Comparison of ENCODE assay signal across 17 cellular contexts in the genomic region with DNA sequence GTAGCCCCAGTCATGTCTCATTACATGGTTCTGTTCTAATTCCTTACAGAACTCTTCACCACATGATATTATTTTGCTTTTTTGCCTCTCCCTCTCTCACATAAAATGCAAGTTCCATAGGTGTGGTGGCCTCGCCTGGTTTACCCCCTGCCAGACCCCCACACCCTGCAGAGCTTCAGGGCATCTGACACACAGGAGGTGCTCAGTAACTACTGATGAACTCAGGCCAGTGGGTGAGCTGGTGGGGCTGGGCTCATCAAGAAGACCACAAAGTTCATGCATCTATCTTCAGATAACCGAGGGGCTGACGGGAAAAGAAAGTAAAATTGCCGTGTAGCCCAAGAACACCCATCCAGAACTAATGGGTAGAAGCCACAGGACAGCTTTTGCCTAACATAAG.
A peak's percentile ranks its signal among the peaks of the same experiment; 100 is the strongest.
DNase-seq lines count a peak whose midpoint lies in the region; TF ChIP-seq lines count a peak whose summit lies in the region.
"Had no signal": no experiment of that assay in that cellular context is flagged by ENCODE, and none has a peak within 500 bp of the region (broad histone marks: within the 10 kb centered on the region; RNA-seq: fewer than 3 reads in every experiment).

No MANE protein-coding gene starts in this region.

- DNase-seq in cardiac septum (ENCODE audit: low spot score) (peak; percentile 15), left ventricle myocardium inferior (no peak), coronary artery (ENCODE audit: low spot score) (peak; percentile 49), spleen (peak; percentile 33), NCI-H446 treated with DMSO at 0.1 percent for 48 hours (lab: John Stamatoyannopoulos, UW) (no peak), endothelial cell (ENCODE audit: low spot score) (no peak), amygdala (lab: John Stamatoyannopoulos, UW) (no peak)
- DNase-seq: CD4-positive, alpha-beta memory T cell; DMS153; DMS79 treated with DMSO at 0.1 percent for 48 hours; GF-D8; GOT3; H7; HFFc6 had no signal

- H3K27me3 ChIP-seq in left ventricle myocardium inferior (ENCODE audit: low read depth) (peaks cover 23% of the 10 kb centered on the region), spleen (replicated peaks in 1 of 7) (peaks cover 0 to 13% (median 0%) of the 10 kb centered on the region in 7 donors)

- intact Hi-C loops in cardiac septum (cut with DNase I): no loop called here
- intact Hi-C loops in left ventricle myocardium inferior (cut with micrococcal nuclease): no loop called here
- intact Hi-C loops in spleen (cut with DNase I; ENCODE audit: low total_unique reads): no loop called here

- no peak overlapping the region for H3K27ac Mint-ChIP-seq in endothelial cell (ENCODE audit: unreplicated experiment)
- H3K27ac Mint-ChIP-seq: B cell; CD4-positive, alpha-beta memory T cell; HFFc6 had no signal

- no peaks in the 10 kb centered on the region for H3K9me3 ChIP-seq in left ventricle myocardium inferior (replicated peaks)
- no peaks in the 10 kb centered on the region for H3K9me3 ChIP-seq in spleen

- TF ChIP-seq POLR2A in spleen (IDR thresholded peaks at IDR 0.05): no peak

- no peaks in the 10 kb centered on the region for H3K36me3 Mint-ChIP-seq in endothelial cell (ENCODE audit: low read depth, unreplicated experiment)
- H3K36me3 Mint-ChIP-seq: CD4-positive, alpha-beta memory T cell had no signal

- 71 to 98% (median 86%) methylated on average over 4 of the region's 4 CpGs for WGBS in spleen, 5 donors

- H3K4me3 Mint-ChIP-seq in endothelial cell (ENCODE audit: unreplicated experiment): no peak overlapping the region
- H3K4me3 Mint-ChIP-seq: B cell; CD4-positive, alpha-beta memory T cell; HFFc6 had no signal

- no peaks in the 10 kb centered on the region for H3K36me3 ChIP-seq in left ventricle myocardium inferior
- no peaks in the 10 kb centered on the region for H3K36me3 ChIP-seq in spleen

- H3K4me1 Mint-ChIP-seq in endothelial cell (ENCODE audit: unreplicated experiment): peaks cover 3% of the 10 kb centered on the region
- H3K4me1 Mint-ChIP-seq: B cell; CD4-positive, alpha-beta memory T cell had no signal

- H3K27ac ChIP-seq in left ventricle myocardium inferior (replicated peaks) (no peak overlapping the region), coronary artery (no peak overlapping the region), spleen (no peak overlapping the region)
- H3K27ac ChIP-seq: C4-2B, HL-60 had no signal

- H3K27me3 Mint-ChIP-seq in endothelial cell (ENCODE audit: unreplicated experiment): peaks cover 1% of the 10 kb centered on the region

- H3K4me1 ChIP-seq in left ventricle myocardium inferior (no peaks in the 10 kb centered on the region), spleen (no peaks in the 10 kb centered on the region)

- H3K4me3 ChIP-seq in left ventricle myocardium inferior (no peak overlapping the region), coronary artery (no peak overlapping the region), spleen (no peak overlapping the region)

- H3K9me3 Mint-ChIP-seq in endothelial cell (ENCODE audit: unreplicated experiment): no peaks in the 10 kb centered on the region
- H3K9me3 Mint-ChIP-seq: CD4-positive, alpha-beta memory T cell had no signal

- TF ChIP-seq CTCF in left ventricle myocardium inferior (IDR thresholded peaks at IDR 0.05; ENCODE audit: borderline replicate concordance) (no peak), coronary artery (IDR thresholded peaks at IDR 0.05) (no peak), spleen (IDR thresholded peaks at IDR 0.05 in 8 of 11, conservative IDR thresholded peaks at IDR 0.05 in 3 of 11) (no peak), endothelial cell (IDR thresholded peaks at IDR 0.05; ENCODE audit: unreplicated experiment) (no peak)

Comparison
In these comparisons a context has a peak if more than half of its experiments do, and no peak if none do; other contexts are left out.
1. DNase-seq: peak in cardiac septum (single experiment), coronary artery (single experiment) and spleen (single experiment); none in left ventricle myocardium inferior (single experiment), NCI-H446 treated with DMSO at 0.1 percent for 48 hours (single experiment), endothelial cell (single experiment) and amygdala (0 of 56).